25 cellular contexts compared by ENCODE assay signal in genomic region chr4:38117614-38118013, GRCh38.
DNase-seq lines count a peak whose midpoint lies in the region; ATAC-seq, FAIRE-seq and TF ChIP-seq lines count a peak whose summit lies in the region.
"Had no signal": no experiment of that assay in that cellular context is flagged by ENCODE, and none has a peak within 500 bp of the region (broad histone marks: within the 10 kb centered on the region; RNA-seq: fewer than 3 reads in every experiment).

No MANE protein-coding gene starts in this region.

- POLR2A ChIA-PET in HepG2 (lab: Yijun Ruan, JAX), result no interaction called here

- peaks cover 0 to 19% (median 9%) of the 10 kb centered on the region in 4 donors for H3K36me3 ChIP-seq in right lobe of liver
- H3K36me3 ChIP-seq in HepG2 (replicated peaks in 1 of 2; ENCODE audit: control insufficient read depth in 1 of 2, insufficient read depth in 2 of 2, low read length in 2 of 2), result peaks cover 9 to 26% of the 10 kb centered on the region in 2 experiments; a peak in 4 of 5 replicates
- peaks cover 56% of the 10 kb centered on the region for H3K36me3 ChIP-seq in lower lobe of right lung
- H3K36me3 ChIP-seq in HAP-1 (replicated peaks), result peaks cover 17% of the 10 kb centered on the region
- H3K36me3 ChIP-seq in small intestine (ENCODE audit: control insufficient read depth in 2 of 2, insufficient read depth in 2 of 2, low read length in 2 of 2), result peaks cover 4 to 5% of the 10 kb centered on the region in 2 donors

- TF ChIP-seq EP300 in HepG2 (IDR thresholded peaks at IDR 0.05; ENCODE audit: low read depth in 2 of 2, low read length in 2 of 2) (no peak), HepG2 (CRISPR knock-in tag; IDR thresholded peaks at IDR 0.05; ENCODE audit: borderline replicate concordance) (no peak)

- H3K27me3 ChIP-seq in right lobe of liver, result no peaks in the 10 kb centered on the region
- H3K27me3 ChIP-seq in HepG2 (ENCODE audit: control insufficient read depth in 1 of 2, insufficient read depth in 2 of 2, low read length in 2 of 2), result no peaks in the 10 kb centered on the region
- no peaks in the 10 kb centered on the region for H3K27me3 ChIP-seq in lower lobe of right lung (ENCODE audit: low read depth)
- H3K27me3 ChIP-seq in HAP-1 (ENCODE audit: low read depth), result no peaks in the 10 kb centered on the region
- H3K27me3 ChIP-seq in small intestine (ENCODE audit: control insufficient read depth in 2 of 2, insufficient read depth in 2 of 2, low read length in 2 of 2), result no peaks in the 10 kb centered on the region

- H4K20me1 ChIP-seq in HepG2 (ENCODE audit: insufficient read depth, low read length), result no peaks in the 10 kb centered on the region

- H3K9ac ChIP-seq in HepG2 (ENCODE audit: insufficient read depth, low read depth, low read length), result no peak overlapping the region
- H3K9ac ChIP-seq: KMS-11 had no signal

- TF ChIP-seq POLR2A in right lobe of liver (IDR thresholded peaks at IDR 0.05), result no peak
- no peak for TF ChIP-seq POLR2A in HepG2 (IDR thresholded peaks at IDR 0.05; ENCODE audit: insufficient read depth in 1 of 2, low read depth in 2 of 2, low read length in 2 of 2)

- intact Hi-C loops in right lobe of liver (cut with DNase I), result no loop called here
- intact Hi-C loops in HepG2 (cut with micrococcal nuclease; ENCODE audit: unreplicated experiment), result no loop called here
- intact Hi-C loops in lower lobe of right lung (cut with DNase I), result no loop called here

- DNase-seq in right lobe of liver, result no peak
- DNase-seq in HepG2 (ENCODE audit: low spot score), result no peak
- DNase-seq in lower lobe of right lung, result no peak
- DNase-seq in pons (ENCODE audit: low spot score), result peak; percentile 57
- DNase-seq in HAP-1 (ENCODE audit: low spot score in 2 of 2), result no peak
- DNase-seq in small intestine, result no peak
- no peak for DNase-seq in NCI-H146 treated with DMSO at 0.1 percent for 48 hours (lab: John Stamatoyannopoulos, UW; ENCODE audit: unreplicated experiment)
- DNase-seq: 8988T; CD4-positive, alpha-beta T cell; COR-L47; GOT3; HCEC 1CT; NCI-H1105; NCI-H1436 treated with DMSO at 0.1 percent for 48 hours; NCI-H2029; NCI-H446; NCI-H524 treated with DMSO at 0.1 percent for 48 hours; NCI-H774; SIG-M5 had no signal

- H3K79me2 ChIP-seq in HepG2 (ENCODE audit: insufficient read depth, low read length), result no peaks in the 10 kb centered on the region

- no peak for TF ChIP-seq RAD21 in HepG2 (CRISPR knock-in tag; IDR thresholded peaks at IDR 0.05)

- no peak overlapping the region for H3K4me3 ChIP-seq in right lobe of liver
- H3K4me3 ChIP-seq in HepG2 (replicated peaks in 1 of 3; ENCODE audit: insufficient read depth in 1 of 3, low read depth in 2 of 3, low read length in 3 of 3), result no peak overlapping the region
- H3K4me3 ChIP-seq in lower lobe of right lung, result no peak overlapping the region
- no peak overlapping the region for H3K4me3 ChIP-seq in HAP-1
- H3K4me3 ChIP-seq in small intestine (ENCODE audit: low read depth in 1 of 2, low read length in 2 of 2), result no peak overlapping the region
- H3K4me3 ChIP-seq: GM12878, SK-N-MC had no signal

- no peaks in the 10 kb centered on the region for H3K4me1 ChIP-seq in right lobe of liver
- peaks cover 34% of the 10 kb centered on the region for H3K4me1 ChIP-seq in HepG2 (ENCODE audit: insufficient read depth, low read length)
- peaks cover 13% of the 10 kb centered on the region for H3K4me1 ChIP-seq in lower lobe of right lung
- H3K4me1 ChIP-seq in HAP-1, result peaks cover 8% of the 10 kb centered on the region
- peaks cover 0 to 5% of the 10 kb centered on the region in 2 donors for H3K4me1 ChIP-seq in small intestine (ENCODE audit: control insufficient read depth in 2 of 2, insufficient read depth in 1 of 2, low read depth in 1 of 2, low read length in 1 of 2)

- H3K27ac ChIP-seq in right lobe of liver, result no peak overlapping the region
- no peak overlapping the region for H3K27ac ChIP-seq in HepG2 (ENCODE audit: extremely low read length, insufficient read depth, low read length)
- H3K27ac ChIP-seq in lower lobe of right lung, result no peak overlapping the region
- no peak overlapping the region for H3K27ac ChIP-seq in small intestine (ENCODE audit: low read depth in 1 of 2, low read length in 1 of 2)
- H3K27ac ChIP-seq: KMS-11, SK-N-MC had no signal

- WGBS in right lobe of liver (ENCODE audit: insufficient coverage, low coverage, low lambda C conversion rate, missing lambda C conversion rate), result 63% methylated on average over 3 of the region's 4 CpGs
- 95% methylated on average over 4 of the region's 4 CpGs for WGBS in HepG2 (ENCODE audit: low lambda C conversion rate)
- 87 to 98% (median 91%) methylated on average over 4 of the region's 4 CpGs for WGBS in small intestine, 3 donors

- ATAC-seq in right lobe of liver (peak in 3 of 4 donors; percentile 22 to 47 (median 38)), HepG2 (no peak), lower lobe of right lung (peak; percentile 62 to 63), HG02610 (IDR thresholded peaks at IDR 0.05; ENCODE audit: unreplicated experiment) (no peak)
- ATAC-seq: GM12878 had no signal

- CTCF ChIA-PET in HepG2 (lab: Yijun Ruan, JAX; ENCODE audit: low intra/inter-chr PET ratio, low total read pairs), result no interaction called here

- no peak for TF ChIP-seq CTCF in right lobe of liver (IDR thresholded peaks at IDR 0.05)
- no peak for TF ChIP-seq CTCF in HepG2 (CRISPR knock-in tag; IDR thresholded peaks at IDR 0.05)
- no peak for TF ChIP-seq CTCF in lower lobe of right lung (IDR thresholded peaks at IDR 0.05)

- no peak overlapping the region for H2AFZ ChIP-seq in HepG2 (ENCODE audit: low read length)

- H3K4me2 ChIP-seq in HepG2 (ENCODE audit: low read depth, low read length), result no peak overlapping the region
- H3K4me2 ChIP-seq: KMS-11 had no signal

- in situ Hi-C loops in HepG2 (cut with HindIII; ENCODE audit: extremely low pct_ligation_motif_present, low pct_unique_long_range_greater_than_20kb), result no loop called here
- in situ Hi-C loops in HAP-1 (cut with MboI; ENCODE audit: low sequenced_read_pairs), result no loop called here

- BruUV-seq in HepG2 (replicated peaks; lab: Mats Ljungman, UMichigan), result no TSS peak

- no peaks in the 10 kb centered on the region for H3K9me3 ChIP-seq in right lobe of liver
- no peaks in the 10 kb centered on the region for H3K9me3 ChIP-seq in HepG2 (ENCODE audit: low read length)
- H3K9me3 ChIP-seq in lower lobe of right lung, result no peaks in the 10 kb centered on the region
- H3K9me3 ChIP-seq in HAP-1, result no peaks in the 10 kb centered on the region
- H3K9me3 ChIP-seq in small intestine (ENCODE audit: control insufficient read depth, low read depth), result no peaks in the 10 kb centered on the region

- no peak for FAIRE-seq in HepG2 (lab: Jason Lieb, UNC)
- no peak for FAIRE-seq in small intestine (lab: Jason Lieb, UNC)
- FAIRE-seq: G401.6, GM12878, RCC 7860 had no signal

TF ChIP-seq in HepG2, 621 proteins besides CTCF, POLR2A, EP300 and RAD21:
- no peak for TF ChIP-seq MED1 (CRISPR knock-in tag; IDR thresholded peaks at IDR 0.05)
- no peak for TF ChIP-seq MAF1 (CRISPR knock-in tag; IDR thresholded peaks at IDR 0.05; ENCODE audit: borderline replicate concordance)
- no peak for TF ChIP-seq RFX5 (IDR thresholded peaks at IDR 0.05; ENCODE audit: low read depth, low read length)
- TF ChIP-seq ZNF614 (CRISPR knock-in tag; IDR thresholded peaks at IDR 0.05; ENCODE audit: borderline replicate concordance), result no peak
- TF ChIP-seq HIC2 (CRISPR knock-in tag; IDR thresholded peaks at IDR 0.05; ENCODE audit: low read depth), result no peak
- no peak for TF ChIP-seq ZNF746 (CRISPR knock-in tag; IDR thresholded peaks at IDR 0.05)
- no peak for TF ChIP-seq HOXA5 (CRISPR knock-in tag; IDR thresholded peaks at IDR 0.05)
- no peak for TF ChIP-seq NFE2L2 (IDR thresholded peaks at IDR 0.05; ENCODE audit: low read length)
- TF ChIP-seq HHEX (CRISPR knock-in tag; IDR thresholded peaks at IDR 0.05), result no peak
- no peak for TF ChIP-seq GMEB2 (CRISPR knock-in tag; IDR thresholded peaks at IDR 0.05; ENCODE audit: low read depth)
- no peak for TF ChIP-seq ZNF30 (CRISPR knock-in tag; IDR thresholded peaks at IDR 0.05)
- TF ChIP-seq ZFP36L2 (CRISPR knock-in tag; IDR thresholded peaks at IDR 0.05), result no peak
- no peak for TF ChIP-seq MYNN (CRISPR knock-in tag; IDR thresholded peaks at IDR 0.05; ENCODE audit: low read depth)
- no peak for TF ChIP-seq ZNF616 (CRISPR knock-in tag; IDR thresholded peaks at IDR 0.05; ENCODE audit: low read depth)
- no peak for TF ChIP-seq ZNF547 (CRISPR knock-in tag; IDR thresholded peaks at IDR 0.05)
TF ChIP-seq in HepG2: peak in this region for 0.

Comparison
In these comparisons a context has a peak if more than half of its experiments do, and no peak if none do; other contexts are left out.
1. ATAC-seq: peak in right lobe of liver (3 of 4) and lower lobe of right lung (2 of 2); none in HepG2 (single experiment) and HG02610 (single experiment).